In genomic region chr2:105803773-105804172, GRCh38 we compare ENCODE assay signal across 12 cellular contexts. TPM values are rescaled to one million over a fixed set of nuclear protein-coding genes. Genes with fewer than 3 reads are reported as not detected.
DNase-seq lines count a peak whose midpoint lies in the region; ATAC-seq and TF ChIP-seq lines count a peak whose summit lies in the region.
"Had no signal": no experiment of that assay in that cellular context is flagged by ENCODE, and none has a peak within 500 bp of the region (broad histone marks: within the 10 kb centered on the region; RNA-seq: fewer than 3 reads in every experiment).

No MANE protein-coding gene starts in this region.

- H3K9me2 ChIP-seq in Karpas-422 (replicated peaks; ENCODE audit: insufficient read depth, low read length) = no peaks in the 10 kb centered on the region

- no peak overlapping the region for H3K9ac ChIP-seq in Karpas-422 (ENCODE audit: low read length)

- TF ChIP-seq CTCF in AG10803 (conservative IDR thresholded peaks at IDR 0.05; ENCODE audit: low read length) = no peak
- TF ChIP-seq CTCF in CD8-positive, alpha-beta T cell (IDR thresholded peaks at IDR 0.05) = no peak
- no peak for TF ChIP-seq CTCF in activated CD8-positive, alpha-beta T cell treated with anti-CD3 and anti-CD28 coated beads for 36 hours (IDR thresholded peaks at IDR 0.05)

- peaks cover 92% of the 10 kb centered on the region for H3K4me1 Mint-ChIP-seq in CD8-positive, alpha-beta T cell (ENCODE audit: low read depth)
- H3K4me1 Mint-ChIP-seq in activated CD8-positive, alpha-beta T cell treated with anti-CD3 and anti-CD28 coated beads for 36 hours (ENCODE audit: low read depth) = peaks cover 95% of the 10 kb centered on the region

- CTCF ChIA-PET in CD8-positive, alpha-beta T cell (lab: Charles Lee) = interaction anchor here (0.9 to 1.5 kb wide), 4 partner anchors 20 to 295 kb away, joined by 3 to 4 read pairs (median 3); no protein-coding TSS in a partner anchor
- CTCF ChIA-PET in activated CD8-positive, alpha-beta T cell treated with anti-CD3 and anti-CD28 coated beads for 36 hours (lab: Charles Lee) = interaction anchor here (0.8 to 2.4 kb wide), 10 partner anchors 14 to 291 kb away, joined by 3 to 11 read pairs (median 3); no protein-coding TSS in a partner anchor

- no peaks in the 10 kb centered on the region for H3K9me3 ChIP-seq in CD8-positive, alpha-beta T cell (ENCODE audit: low read length)
- no peaks in the 10 kb centered on the region for H3K9me3 ChIP-seq in mesodermal cell (ENCODE audit: control insufficient read depth, low read length)
- H3K9me3 ChIP-seq in Karpas-422 (ENCODE audit: low read length) = no peaks in the 10 kb centered on the region
- H3K9me3 ChIP-seq: sigmoid colon had no signal

- H3K27me3 Mint-ChIP-seq in CD8-positive, alpha-beta T cell (ENCODE audit: low read depth) = no peaks in the 10 kb centered on the region
- no peaks in the 10 kb centered on the region for H3K27me3 Mint-ChIP-seq in activated CD8-positive, alpha-beta T cell treated with anti-CD3 and anti-CD28 coated beads for 36 hours

- H3K4me2 ChIP-seq in Karpas-422 (ENCODE audit: low read depth, low read length, poor library complexity, severe bottlenecking) = no peak overlapping the region

- H3K4me3 ChIP-seq in AG10803 (ENCODE audit: low read length) (no peak overlapping the region), mesodermal cell (ENCODE audit: extremely low read depth, insufficient read depth, low read length, poor library complexity, severe bottlenecking) (no peak overlapping the region), Karpas-422 (ENCODE audit: low read length) (no peak overlapping the region)
- H3K4me3 ChIP-seq in CD8-positive, alpha-beta T cell (ENCODE audit: low read depth, low read length) = no peak overlapping the region
- H3K4me3 ChIP-seq: sigmoid colon had no signal

- H3K36me3 Mint-ChIP-seq in CD8-positive, alpha-beta T cell = peaks cover 44% of the 10 kb centered on the region
- peaks cover 70% of the 10 kb centered on the region for H3K36me3 Mint-ChIP-seq in activated CD8-positive, alpha-beta T cell treated with anti-CD3 and anti-CD28 coated beads for 36 hours (ENCODE audit: low read depth)

- H4K20me1 ChIP-seq in Karpas-422 (ENCODE audit: insufficient read depth, low read depth, low read length) = no peaks in the 10 kb centered on the region

- no peak for ATAC-seq in CD8-positive, alpha-beta T cell
- ATAC-seq in activated CD8-positive, alpha-beta T cell treated with anti-CD3 and anti-CD28 coated beads for 36 hours = peak; percentile 16

- peak overlapping the region; percentile 51 for H3K27ac ChIP-seq in CD8-positive, alpha-beta T cell (ENCODE audit: low read depth, low read length)
- H3K27ac ChIP-seq in mesodermal cell (ENCODE audit: low read depth, low read length, severe bottlenecking) (peak overlapping the region; percentile 16), Karpas-422 (ENCODE audit: low read length) (no peak overlapping the region)
- H3K27ac ChIP-seq: sigmoid colon had no signal

- H3K36me3 ChIP-seq in CD8-positive, alpha-beta T cell (ENCODE audit: insufficient read depth, low read length) = no peaks in the 10 kb centered on the region
- H3K36me3 ChIP-seq in mesodermal cell (ENCODE audit: control insufficient read depth, insufficient read depth, low read length) (peaks cover 28% of the 10 kb centered on the region), Karpas-422 (ENCODE audit: insufficient read depth, low read length) (no peaks in the 10 kb centered on the region)
- H3K36me3 ChIP-seq: sigmoid colon had no signal

- peak overlapping the region; percentile 48 for H3K4me3 Mint-ChIP-seq in CD8-positive, alpha-beta T cell
- H3K4me3 Mint-ChIP-seq in activated CD8-positive, alpha-beta T cell treated with anti-CD3 and anti-CD28 coated beads for 36 hours = peak overlapping the region; percentile 15
- H3K4me3 Mint-ChIP-seq: HFFc6 had no signal

- intact Hi-C loops in CD8-positive, alpha-beta T cell (cut with DNase I, micrococcal nuclease) = loop anchor here (2.0 to 10.0 kb wide), 5 partner anchors 13 to 294 kb away; no protein-coding TSS in a partner anchor
- intact Hi-C loops in activated CD8-positive, alpha-beta T cell treated with anti-CD3 and anti-CD28 coated beads for 36 hours (cut with micrococcal nuclease) = no loop called here

- H3K9me3 Mint-ChIP-seq in CD8-positive, alpha-beta T cell = no peaks in the 10 kb centered on the region
- H3K9me3 Mint-ChIP-seq in activated CD8-positive, alpha-beta T cell treated with anti-CD3 and anti-CD28 coated beads for 36 hours = no peaks in the 10 kb centered on the region
- H3K9me3 Mint-ChIP-seq: HFFc6 had no signal

- DNase-seq in AG10803 (ENCODE audit: low read depth) (peak; percentile 30), Karpas-422 (no peak), DMS53 (lab: John Stamatoyannopoulos, UW) (no peak), D341Med (ENCODE audit: low spot score) (no peak)
- DNase-seq in CD8-positive, alpha-beta T cell = no peak
- DNase-seq in activated CD8-positive, alpha-beta T cell treated with anti-CD3 and anti-CD28 coated beads for 36 hours = no peak
- DNase-seq in activated effector memory CD4-positive, alpha-beta T cell treated with anti-CD3 and anti-CD28 coated beads, Interleukin-2, amount 50 U/mL, for 16 hours = no peak
- DNase-seq: activated CD8-positive, alpha-beta memory T cell treated with anti-CD3 and anti-CD28 coated beads, Interleukin-2, amount 50 U/mL, for 4 hours; GDM1; HFFc6; sigmoid colon had no signal

- H3K27me3 ChIP-seq in CD8-positive, alpha-beta T cell (ENCODE audit: insufficient read depth, low read length) = no peaks in the 10 kb centered on the region
- H3K27me3 ChIP-seq in Karpas-422 (ENCODE audit: low read length) = no peaks in the 10 kb centered on the region
- H3K27me3 ChIP-seq: sigmoid colon had no signal

- no peaks in the 10 kb centered on the region for H3K79me2 ChIP-seq in Karpas-422 (ENCODE audit: low read length)

- no peak overlapping the region for H2AFZ ChIP-seq in Karpas-422 (ENCODE audit: low read length)

- POLR2A ChIA-PET in CD8-positive, alpha-beta T cell (lab: Charles Lee) = interaction anchor here (0.9 to 2.1 kb wide), 7 partner anchors 11 to 291 kb away, joined by 3 to 11 read pairs (median 5); no protein-coding TSS in a partner anchor
- POLR2A ChIA-PET in activated CD8-positive, alpha-beta T cell treated with anti-CD3 and anti-CD28 coated beads for 36 hours (lab: Charles Lee) = interaction anchor here (0.8 to 3.3 kb wide), 17 partner anchors 11 to 261 kb away, joined by 3 to 29 read pairs (median 5); a partner anchor contains a TSS

- H3K4me1 ChIP-seq in CD8-positive, alpha-beta T cell (ENCODE audit: insufficient read depth, low read length) = peaks cover 94% of the 10 kb centered on the region
- peaks cover 10% of the 10 kb centered on the region for H3K4me1 ChIP-seq in mesodermal cell (ENCODE audit: control insufficient read depth, insufficient read depth, low read length, poor library complexity, severe bottlenecking)
- H3K4me1 ChIP-seq in Karpas-422 (ENCODE audit: low read length) = peaks cover 2% of the 10 kb centered on the region; the same call in 1 of the 2 replicates

- peak overlapping the region; percentile 96 for H3K27ac Mint-ChIP-seq in CD8-positive, alpha-beta T cell
- peak overlapping the region; percentile 93 for H3K27ac Mint-ChIP-seq in activated CD8-positive, alpha-beta T cell treated with anti-CD3 and anti-CD28 coated beads for 36 hours
- H3K27ac Mint-ChIP-seq: HFFc6 had no signal

- WGBS in mesodermal cell (ENCODE audit: insufficient coverage in 2 of 2), 2 experiments = 78 to 89% methylated on average over 3 to 4 of the region's 4 CpGs

RNA-seq across cellular contexts. Expression of gene NCK2, which starts 59.1 kb away (rescaled TPM):
- total RNA-seq in CD8-positive, alpha-beta T cell = 10 to 100 TPM; 59.0 to 60.3 TPM
- total RNA-seq in activated CD8-positive, alpha-beta T cell treated with anti-CD3 and anti-CD28 coated beads for 36 hours = 10 to 100 TPM; 68.3 to 69.7 TPM
- polyA plus RNA-seq in mesodermal cell (2013, experiment 1 of 2) = 70.3 TPM
- 63.0 TPM for polyA plus RNA-seq in mesodermal cell (2013, experiment 2 of 2)
- 0.30 and 4.1 TPM in 2 replicates for total RNA-seq in Karpas-422 (2014; rRNA removed; shearing (Covaris generic); ENCODE audit: low replicate concordance)

Comparison
In these comparisons a context has a peak if more than half of its experiments do, and no peak if none do; other contexts are left out.
1. RNA of gene NCK2, which starts 59.1 kb away (total RNA-seq): 68.3 to 69.7 TPM in activated CD8-positive, alpha-beta T cell treated with anti-CD3 and anti-CD28 coated beads for 36 hours and 59.0 to 60.3 TPM in CD8-positive, alpha-beta T cell; 0.30 to 4.1 TPM in Karpas-422; every median in the first group is over 10 times any median in the second.